Comparison of ENCODE assay signal across 11 cellular contexts in genomic region chr20:36097331-36097730, GRCh38. TPM values are rescaled to one million over a fixed set of nuclear protein-coding genes. Genes with fewer than 3 reads are reported as not detected.
DNase-seq lines count a peak whose midpoint lies in the region; ATAC-seq, FAIRE-seq and TF ChIP-seq lines count a peak whose summit lies in the region.
"Had no signal": no experiment of that assay in that cellular context is flagged by ENCODE, and none has a peak within 500 bp of the region (broad histone marks: within the 10 kb centered on the region; RNA-seq: fewer than 3 reads in every experiment).

No MANE protein-coding gene starts in this region.

- H3K27ac ChIP-seq in K562 (ENCODE audit: extremely low read depth, low read depth, low read length), result no peak overlapping the region
- peak overlapping the region; percentile 56 to 93 for H3K27ac ChIP-seq in kidney (ENCODE audit: low read depth in 2 of 2, low read length in 2 of 2)
- peak overlapping the region; percentile 43 to 76 for H3K27ac ChIP-seq in tibial artery

- DNase-seq in HS-5 (ENCODE audit: low read depth), result peak; percentile 32
- DNase-seq in K562 (ENCODE audit: extremely low read depth in 1 of 4, low spot score in 3 of 4), result no peak
- DNase-seq in kidney, result no peak
- no peak for DNase-seq in tibial artery
- DNase-seq in RKO (ENCODE audit: low spot score), result no peak
- DNase-seq: activated CD8-positive, alpha-beta memory T cell treated with anti-CD3 and anti-CD28 coated beads, Interleukin-2, amount 50 U/mL, for 4 hours; NCI-H1417 treated with DMSO at 0.1 percent for 48 hours had no signal

- no peaks in the 10 kb centered on the region for H3K9me3 ChIP-seq in K562 (replicated peaks; ENCODE audit: control insufficient read depth, insufficient read depth, low read depth, low read length)
- H3K9me3 ChIP-seq in kidney (ENCODE audit: control insufficient read depth in 1 of 2, low read length in 2 of 2), result no peaks in the 10 kb centered on the region
- H3K9me3 ChIP-seq in tibial artery, result no peaks in the 10 kb centered on the region

- no peak for ATAC-seq in K562
- no peak for ATAC-seq in HG02981 (IDR thresholded peaks at IDR 0.05; ENCODE audit: unreplicated experiment)
- no peak for ATAC-seq in HG02623 (IDR thresholded peaks at IDR 0.05; ENCODE audit: unreplicated experiment)

- H3K36me3 ChIP-seq in K562 (ENCODE audit: control insufficient read depth, insufficient read depth, low read length) (no peaks in the 10 kb centered on the region), kidney (ENCODE audit: control insufficient read depth in 1 of 2, insufficient read depth in 2 of 2, low read length in 2 of 2) (no peaks in the 10 kb centered on the region), tibial artery (no peaks in the 10 kb centered on the region)

- H2AFZ ChIP-seq in K562 (ENCODE audit: low read depth, low read length), result no peak overlapping the region

- 37% methylated on average over 2 of the region's 2 CpGs for WGBS in K562 (ENCODE audit: insufficient coverage, low coverage, missing lambda C conversion rate)

- no TSS peak for BruUV-seq in K562 (replicated peaks; lab: Mats Ljungman, UMichigan)

- FAIRE-seq in K562 (lab: Jason Lieb, UNC), result no peak
- no peak for FAIRE-seq in kidney (lab: Jason Lieb, UNC)
- FAIRE-seq: colon, G401.6 had no signal

- no peaks in the 10 kb centered on the region; the same call in 1 of the 2 replicates for H4K20me1 ChIP-seq in K562 (replicated peaks; ENCODE audit: control insufficient read depth, insufficient read depth, low read length)

- peak overlapping the region in 1 of 2 experiments; percentile 42; a peak in 1 of 4 replicates for H3K9ac ChIP-seq in K562 (ENCODE audit: insufficient read depth in 1 of 2, low read depth in 2 of 2, low read length in 2 of 2)
- peak overlapping the region; percentile 2 to 48 for H3K9ac ChIP-seq in kidney (ENCODE audit: low read length in 2 of 2)

- no peak for TF ChIP-seq POLR2A in K562 (conservative IDR thresholded peaks at IDR 0.05)

- no peak overlapping the region for H3K4me3 ChIP-seq in K562
- no peak overlapping the region for H3K4me3 ChIP-seq in kidney (ENCODE audit: low read length in 2 of 2)
- H3K4me3 ChIP-seq in tibial artery, result no peak overlapping the region

- no peaks in the 10 kb centered on the region for H3K27me3 ChIP-seq in K562 (ENCODE audit: control insufficient read depth in 2 of 2, insufficient read depth in 2 of 2, low read length in 2 of 2)
- H3K27me3 ChIP-seq in tibial artery, result no peaks in the 10 kb centered on the region

- CTCF ChIA-PET in K562 (lab: Yijun Ruan, JAX; ENCODE audit: low intra/inter-chr PET ratio), result no interaction called here

- no peak for TF ChIP-seq CTCF in K562 (IDR thresholded peaks at IDR 0.05 in 2 of 3, conservative IDR thresholded peaks at IDR 0.05 in 1 of 3; ENCODE audit: insufficient read depth in 2 of 3, low read depth in 1 of 3, low read length in 3 of 3)
- no peak for TF ChIP-seq CTCF in kidney (IDR thresholded peaks at IDR 0.05; ENCODE audit: borderline replicate concordance, extremely low read depth, insufficient read depth)
- TF ChIP-seq CTCF in tibial artery (IDR thresholded peaks at IDR 0.05), result no peak

- no peak for TF ChIP-seq EP300 in K562 (IDR thresholded peaks at IDR 0.05; ENCODE audit: low read length)

- H3K4me1 ChIP-seq in K562 (replicated peaks in 1 of 2; ENCODE audit: control insufficient read depth in 2 of 2, insufficient read depth in 2 of 2, low read length in 2 of 2) (peaks cover 18 to 27% of the 10 kb centered on the region in 2 experiments; a peak in 4 of 5 replicates), kidney (ENCODE audit: control insufficient read depth in 1 of 2, insufficient read depth in 1 of 2, low read depth in 1 of 2, low read length in 2 of 2) (peaks cover 41 to 45% of the 10 kb centered on the region in 2 donors), tibial artery (peaks cover 0 to 43% (median 39%) of the 10 kb centered on the region in 4 donors)

- in situ Hi-C loops in K562 (cut with MboI), result no loop called here

- TF ChIP-seq RAD21 in K562 (CRISPR knock-in tag; conservative IDR thresholded peaks at IDR 0.05 in 1 of 2, IDR thresholded peaks at IDR 0.05 in 1 of 2), result no peak

- no peaks in the 10 kb centered on the region for H3K79me2 ChIP-seq in K562 (ENCODE audit: control insufficient read depth, insufficient read depth, low read length)

- no peaks in the 10 kb centered on the region for H3K9me1 ChIP-seq in K562 (ENCODE audit: control insufficient read depth, insufficient read depth, low read length)

- intact Hi-C loops in K562 (cut with micrococcal nuclease), result loop anchor here (5.0 kb wide), 1 partner anchor 40 kb away; no protein-coding TSS in a partner anchor
- intact Hi-C loops in kidney (cut with DNase I), result no loop called here
- intact Hi-C loops in tibial artery (cut with DNase I; ENCODE audit: low total_unique reads), result no loop called here

- no peak overlapping the region for H3K4me2 ChIP-seq in K562 (ENCODE audit: insufficient read depth, low read length)

- POLR2A ChIA-PET in K562 (lab: Yijun Ruan, JAX), result interaction anchor here (0.5 to 2.7 kb wide), 5 partner anchors 12 to 143 kb away, joined by 3 to 9 read pairs (median 3); partner anchors contain the start of gene SCAND1

TF ChIP-seq in K562, 482 proteins besides CTCF, POLR2A, EP300 and RAD21:
- TF ChIP-seq CEBPG (CRISPR knock-in tag; IDR thresholded peaks at IDR 0.05) (0 out of 2 replicates have a peak, but pooled peaks have one; percentile 29), CEBPG (tag; conservative IDR thresholded peaks at IDR 0.05 in 1 of 2, IDR thresholded peaks at IDR 0.05 in 1 of 2) (no peak), ETS1 (conservative IDR thresholded peaks at IDR 0.05; ENCODE audit: control insufficient read depth, low read depth, low read length) (no peak), SMARCE1 (IDR thresholded peaks at IDR 0.05) (no peak), PTBP1 (IDR thresholded peaks at IDR 0.05; ENCODE audit: low read depth, low read length) (no peak), EHMT2 (IDR thresholded peaks at IDR 0.05) (no peak), NR2F6 (CRISPR knock-in tag; IDR thresholded peaks at IDR 0.05) (no peak)
- TF ChIP-seq, protein P1, sequence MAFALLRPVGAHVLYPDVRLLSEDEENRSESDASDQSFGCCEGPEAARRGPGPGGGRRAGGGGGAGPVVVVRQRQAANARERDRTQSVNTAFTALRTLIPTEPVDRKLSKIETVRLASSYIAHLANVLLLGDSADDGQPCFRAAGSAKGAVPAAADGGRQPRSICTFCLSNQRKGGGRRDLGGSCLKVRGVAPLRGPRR (CRISPR knock-in tag; IDR thresholded peaks at IDR 0.05), result no peak

RNA-seq across cellular contexts. Expression of gene EPB41L1, which starts 57.2 kb away (rescaled TPM):
- total RNA-seq in K562 (2011; cell fraction: chromatin; rRNA removed; ENCODE audit: low replicate concordance), result 1.5 and 3.3 TPM in 2 replicates
- total RNA-seq in K562 (2011; cell fraction: nucleolus; rRNA removed), result 1.1 and 2.5 TPM in 2 replicates
- 0.61 and 0.95 TPM in 2 replicates for total RNA-seq in K562 (2011; cell fraction: nucleoplasm; rRNA removed)
- 1.3 TPM in 2 replicates for total RNA-seq in K562 (2014; rRNA removed)
- total RNA-seq in K562 (2014; rRNA removed; fragmentation: Illumina TruSeq; extraction: Trizol), result 0.80 and 1.3 TPM in 2 replicates
- total RNA-seq in K562 (2015; rRNA removed; fragmentation: Illumina TruSeq; extraction: Trizol), result 0.90 and 2.5 TPM in 2 replicates
- total RNA-seq in K562 (2021), result 2.6 and 4.3 TPM in 2 replicates
- 0.89 and 1.4 TPM in 2 replicates for polyA plus RNA-seq in K562 (2011; rRNA removed)
- polyA plus RNA-seq in K562 (2011; cell fraction: cytosol; rRNA removed), result 0.94 and 2.4 TPM in 2 replicates
- 1.1 and 1.5 TPM in 2 replicates for polyA plus RNA-seq in K562 (2011; cell fraction: nucleus; rRNA removed)
- 2.0 and 4.1 TPM in 2 replicates for polyA plus RNA-seq in K562 (2012)
- 2.9 and 3.6 TPM in 2 replicates for polyA plus RNA-seq in K562 (2014; fragmentation: Illumina TruSeq; extraction: Trizol)
- polyA plus RNA-seq in K562 (2014; fragmentation: Nextera tagmentation; extraction: Ambion mirVana), result under 1 TPM; 0.11 to 0.31 TPM
- 0.90 and 4.2 TPM in 2 replicates for polyA plus RNA-seq in K562 (2014; rRNA removed)
- 0.81 and 1.3 TPM in 2 replicates for polyA minus RNA-seq in K562 (2011; rRNA and poly(A)+ RNA removed)
- 1.3 and 1.5 TPM in 2 replicates for polyA minus RNA-seq in K562 (2011; cell fraction: cytosol; rRNA and poly(A)+ RNA removed)
- 0.67 and 1.00 TPM in 2 replicates for polyA minus RNA-seq in K562 (2011; cell fraction: nucleus; rRNA and poly(A)+ RNA removed)
- 230 TPM for total RNA-seq in kidney
- polyA plus RNA-seq in kidney (ENCODE audit: insufficient read depth, low read depth, low replicate concordance), result 53.2 TPM

Comparison
In these comparisons a context has a peak if more than half of its experiments do, and no peak if none do; other contexts are left out.
1. RNA of gene EPB41L1, which starts 57.2 kb away (total RNA-seq): 230 TPM in kidney (single experiment); 0.61 to 4.3 TPM in K562; every median in the first group is over 10 times any median in the second.